Comparison of ENCODE assay signal across 21 cellular contexts in the genomic region with DNA sequence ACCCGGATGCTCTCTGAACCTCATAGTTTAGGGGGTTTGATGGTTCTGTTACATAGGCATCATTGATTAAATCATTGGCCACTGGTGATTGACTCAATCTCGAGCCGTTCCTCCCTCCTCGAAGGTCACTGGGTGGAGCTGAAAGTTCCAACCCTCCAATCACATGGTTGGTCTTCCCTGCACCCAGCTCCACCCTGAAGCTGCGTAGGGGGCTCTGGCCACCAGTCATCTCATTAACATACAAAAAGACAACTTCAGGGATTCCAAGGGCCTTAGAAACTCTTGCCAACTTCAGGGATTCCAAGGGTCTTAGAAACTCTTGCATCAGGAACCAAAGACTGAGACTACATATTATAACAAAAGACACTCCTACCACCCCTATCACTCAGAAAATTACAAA.
"Had no signal": no experiment of that assay in that cellular context is flagged by ENCODE, and none has a peak within 500 bp of the region (broad histone marks: within the 10 kb centered on the region; RNA-seq: fewer than 3 reads in every experiment).

No MANE protein-coding gene starts in this region.

- H3K9me3 ChIP-seq: mucosa of descending colon, neutrophil, right atrium auricular region, thyroid gland had no signal

- H3K27ac Mint-ChIP-seq: endodermal cell; naive thymus-derived CD8-positive, alpha-beta T cell; stimulated activated effector memory CD8-positive, alpha-beta T cell treated with anti-CD3 and anti-CD28 coated beads, Interleukin-12 subunit alpha, Interleukin-12 subunit beta, amount 100 ng/mL, for 72 hours; type B pancreatic cell had no signal

- H3K36me3 Mint-ChIP-seq: naive thymus-derived CD8-positive, alpha-beta T cell; type B pancreatic cell had no signal

- H3K27ac ChIP-seq: coronary artery, foreskin keratinocyte, neutrophil, right atrium auricular region, suprapubic skin, thyroid gland, uterus had no signal

- DNase-seq: effector CD4-positive, alpha-beta T cell; endodermal cell; erythroblast; foreskin keratinocyte; islet precursor cell; mammary epithelial cell; mucosa of descending colon; naive thymus-derived CD8-positive, alpha-beta T cell; small intestine; stimulated activated CD4-positive, alpha-beta T cell treated with anti-CD3 and anti-CD28 coated beads, Interleukin-2, amount 100 ng/mL, for 48 hours; stimulated activated CD8-positive, alpha-beta memory T cell treated with anti-CD3 and anti-CD28 coated beads, Interleukin-4, amount 100 ng/mL, for 48 hours; stimulated activated naive CD8-positive, alpha-beta T cell treated with anti-CD3 and anti-CD28 coated beads, Interleukin-15, Interleukin-2, amounts not matched to agents 100 U/mL and 50 U/mL, for 24 hours; thyroid gland; uterus had no signal

- H3K4me3 ChIP-seq: coronary artery, mucosa of descending colon, right atrium auricular region, suprapubic skin, thyroid gland, uterus had no signal

- H3K9me3 Mint-ChIP-seq: naive thymus-derived CD8-positive, alpha-beta T cell; stimulated activated effector memory CD8-positive, alpha-beta T cell treated with anti-CD3 and anti-CD28 coated beads, Interleukin-12 subunit alpha, Interleukin-12 subunit beta, amount 100 ng/mL, for 72 hours had no signal

- H3K4me1 ChIP-seq: foreskin keratinocyte, right atrium auricular region, suprapubic skin, thyroid gland, uterus had no signal

- H3K27me3 ChIP-seq: right atrium auricular region, thyroid gland, uterus had no signal

- ATAC-seq: foreskin keratinocyte; left lobe of liver; mucosa of descending colon; naive thymus-derived CD8-positive, alpha-beta T cell; stimulated activated effector memory CD8-positive, alpha-beta T cell treated with anti-CD3 and anti-CD28 coated beads, Interleukin-12 subunit alpha, Interleukin-12 subunit beta, amount 100 ng/mL, for 72 hours; stimulated activated naive CD8-positive, alpha-beta T cell treated with anti-CD3 and anti-CD28 coated beads, Interleukin-15, Interleukin-2, amounts not matched to agents 100 U/mL and 50 U/mL, for 24 hours had no signal

- H3K27me3 Mint-ChIP-seq: naive thymus-derived CD8-positive, alpha-beta T cell had no signal

- H3K4me3 Mint-ChIP-seq: endodermal cell; naive thymus-derived CD8-positive, alpha-beta T cell; stimulated activated effector memory CD8-positive, alpha-beta T cell treated with anti-CD3 and anti-CD28 coated beads, Interleukin-12 subunit alpha, Interleukin-12 subunit beta, amount 100 ng/mL, for 72 hours; type B pancreatic cell had no signal

- H3K36me3 ChIP-seq: neutrophil, right atrium auricular region, suprapubic skin, thyroid gland, uterus had no signal
